ENCODE assay signal across 8 cellular contexts in genomic region chr3:88113311-88114162, GRCh38. TPM values are rescaled to one million over a fixed set of nuclear protein-coding genes. Genes with fewer than 3 reads are reported as not detected.
DNase-seq lines count a peak whose midpoint lies in the region; ATAC-seq, FAIRE-seq and TF ChIP-seq lines count a peak whose summit lies in the region.

No MANE protein-coding gene starts in this region.

- DNase-seq in COLO829 (ENCODE audit: low spot score) (peak; percentile 70), GM19239 (ENCODE audit: insufficient read length, low spot score) (peak; percentile 12), NCI-H345 treated with DMSO at 0.1 percent for 48 hours (lab: John Stamatoyannopoulos, UW; ENCODE audit: unreplicated experiment) (peak; percentile 16), mesothelial cell of epicardium (ENCODE audit: low spot score in 2 of 2, unreplicated experiment in 2 of 2) (no peak)
- DNase-seq in activated CD4-positive, alpha-beta T cell treated with anti-CD3 and anti-CD28 coated beads for 36 hours = peak; percentile 64
- peak; percentile 63 to 68 (median 64) for DNase-seq in effector memory CD8-positive, alpha-beta T cell
- DNase-seq in stimulated activated CD8-positive, alpha-beta memory T cell treated with anti-CD3 and anti-CD28 coated beads, Interleukin-7, amount 100 ng/mL, for 24 hours (ENCODE audit: low read depth) = peak; percentile 9

- CTCF ChIA-PET in activated CD4-positive, alpha-beta T cell treated with anti-CD3 and anti-CD28 coated beads for 36 hours (lab: Charles Lee) = interaction anchor here (0.7 to 3.2 kb wide), 34 partner anchors 9 to 762 kb away, joined by 3 to 25 read pairs (median 4); partner anchors contain the start of gene C3orf38

- ATAC-seq in HG03175 (IDR thresholded peaks at IDR 0.05; ENCODE audit: unreplicated experiment) = peak; percentile 92
- ATAC-seq in activated CD4-positive, alpha-beta T cell treated with anti-CD3 and anti-CD28 coated beads for 36 hours = peak; percentile 64
- ATAC-seq in effector memory CD8-positive, alpha-beta T cell (replicated peaks) = peak; percentile 97

- no peaks in the 10 kb centered on the region for H3K9me3 Mint-ChIP-seq in activated CD4-positive, alpha-beta T cell treated with anti-CD3 and anti-CD28 coated beads for 36 hours (ENCODE audit: low read depth)
- H3K9me3 Mint-ChIP-seq in effector memory CD8-positive, alpha-beta T cell = no peaks in the 10 kb centered on the region
- H3K9me3 Mint-ChIP-seq in mesothelial cell of epicardium = peaks cover 4% of the 10 kb centered on the region

- H3K27me3 Mint-ChIP-seq in activated CD4-positive, alpha-beta T cell treated with anti-CD3 and anti-CD28 coated beads for 36 hours = no peaks in the 10 kb centered on the region
- H3K27me3 Mint-ChIP-seq in effector memory CD8-positive, alpha-beta T cell = no peaks in the 10 kb centered on the region
- no peaks in the 10 kb centered on the region for H3K27me3 Mint-ChIP-seq in mesothelial cell of epicardium (ENCODE audit: low read depth)

- POLR2A ChIA-PET in activated CD4-positive, alpha-beta T cell treated with anti-CD3 and anti-CD28 coated beads for 36 hours (lab: Charles Lee) = no interaction called here

- TF ChIP-seq CTCF in mesothelial cell of epicardium (IDR thresholded peaks at IDR 0.05; ENCODE audit: unreplicated experiment) = peak; percentile 72

- intact Hi-C loops in activated CD4-positive, alpha-beta T cell treated with anti-CD3 and anti-CD28 coated beads for 36 hours (cut with DNase I, micrococcal nuclease) = loop anchor here (1.0 to 5.0 kb wide), 7 partner anchors 37 to 763 kb away; partner anchors contain the start of genes CGGBP1 (in 1 of the 2) and ZNF654 (in 1 of the 2)

- FAIRE-seq in GM19239 (lab: Jason Lieb, UNC) = peak; percentile 68

- H3K4me1 Mint-ChIP-seq in activated CD4-positive, alpha-beta T cell treated with anti-CD3 and anti-CD28 coated beads for 36 hours = peaks cover 27% of the 10 kb centered on the region
- H3K4me1 Mint-ChIP-seq in effector memory CD8-positive, alpha-beta T cell (ENCODE audit: low read depth in 2 of 2) = peaks cover 5 to 9% of the 10 kb centered on the region in 2 donors
- no peaks in the 10 kb centered on the region for H3K4me1 Mint-ChIP-seq in mesothelial cell of epicardium

- H3K27ac Mint-ChIP-seq in activated CD4-positive, alpha-beta T cell treated with anti-CD3 and anti-CD28 coated beads for 36 hours = no peak overlapping the region
- peak overlapping the region in 1 of 2 donors; percentile 54 for H3K27ac Mint-ChIP-seq in effector memory CD8-positive, alpha-beta T cell
- H3K27ac Mint-ChIP-seq in mesothelial cell of epicardium = peak overlapping the region; percentile 56

- H3K4me3 Mint-ChIP-seq in activated CD4-positive, alpha-beta T cell treated with anti-CD3 and anti-CD28 coated beads for 36 hours = no peak overlapping the region
- no peak overlapping the region for H3K4me3 Mint-ChIP-seq in effector memory CD8-positive, alpha-beta T cell
- no peak overlapping the region for H3K4me3 Mint-ChIP-seq in mesothelial cell of epicardium

- peaks cover 23% of the 10 kb centered on the region for H3K36me3 Mint-ChIP-seq in activated CD4-positive, alpha-beta T cell treated with anti-CD3 and anti-CD28 coated beads for 36 hours (ENCODE audit: low read depth)
- peaks cover 7% of the 10 kb centered on the region for H3K36me3 Mint-ChIP-seq in effector memory CD8-positive, alpha-beta T cell (ENCODE audit: insufficient read depth)
- H3K36me3 Mint-ChIP-seq in mesothelial cell of epicardium = peaks cover 5% of the 10 kb centered on the region

RNA-seq across cellular contexts. Expression of gene C3orf38, which starts 36.2 kb away (rescaled TPM):
- 10 to 100 TPM; 22.4 to 27.4 TPM for total RNA-seq in activated CD4-positive, alpha-beta T cell treated with anti-CD3 and anti-CD28 coated beads for 36 hours
- total RNA-seq in mesothelial cell of epicardium = 30.4 to 31.9 TPM (median 31.3 TPM) in 3 replicates

RNA-seq across cellular contexts. Expression of gene ZNF654, which starts 54.5 kb away (rescaled TPM):
- 10 to 100 TPM; 21.3 to 28.9 TPM for total RNA-seq in activated CD4-positive, alpha-beta T cell treated with anti-CD3 and anti-CD28 coated beads for 36 hours
- 15.3 to 16.5 TPM (median 16.2 TPM) in 3 replicates for total RNA-seq in mesothelial cell of epicardium

RNA-seq across cellular contexts. Expression of gene CGGBP1, which starts 54.7 kb away (rescaled TPM):
- total RNA-seq in activated CD4-positive, alpha-beta T cell treated with anti-CD3 and anti-CD28 coated beads for 36 hours = 10 to 100 TPM; 85.4 to 95.5 TPM
- total RNA-seq in mesothelial cell of epicardium = 73.9 to 83.5 TPM (median 76.5 TPM) in 3 replicates

Comparison
In these comparisons a context has a peak if more than half of its experiments do, and no peak if none do; other contexts are left out.
1. DNase-seq: peak in COLO829 (single experiment), GM19239 (single experiment), NCI-H345 treated with DMSO at 0.1 percent for 48 hours (single experiment), activated CD4-positive, alpha-beta T cell treated with anti-CD3 and anti-CD28 coated beads for 36 hours (single experiment), effector memory CD8-positive, alpha-beta T cell (3 of 3) and stimulated activated CD8-positive, alpha-beta memory T cell treated with anti-CD3 and anti-CD28 coated beads, Interleukin-7, amount 100 ng/mL, for 24 hours (single experiment); none in mesothelial cell of epicardium (0 of 2).
2. Peak in every context shown above with its lines, with median percentiles within 50 percentile points of each other: ATAC-seq.